In the genomic region with DNA sequence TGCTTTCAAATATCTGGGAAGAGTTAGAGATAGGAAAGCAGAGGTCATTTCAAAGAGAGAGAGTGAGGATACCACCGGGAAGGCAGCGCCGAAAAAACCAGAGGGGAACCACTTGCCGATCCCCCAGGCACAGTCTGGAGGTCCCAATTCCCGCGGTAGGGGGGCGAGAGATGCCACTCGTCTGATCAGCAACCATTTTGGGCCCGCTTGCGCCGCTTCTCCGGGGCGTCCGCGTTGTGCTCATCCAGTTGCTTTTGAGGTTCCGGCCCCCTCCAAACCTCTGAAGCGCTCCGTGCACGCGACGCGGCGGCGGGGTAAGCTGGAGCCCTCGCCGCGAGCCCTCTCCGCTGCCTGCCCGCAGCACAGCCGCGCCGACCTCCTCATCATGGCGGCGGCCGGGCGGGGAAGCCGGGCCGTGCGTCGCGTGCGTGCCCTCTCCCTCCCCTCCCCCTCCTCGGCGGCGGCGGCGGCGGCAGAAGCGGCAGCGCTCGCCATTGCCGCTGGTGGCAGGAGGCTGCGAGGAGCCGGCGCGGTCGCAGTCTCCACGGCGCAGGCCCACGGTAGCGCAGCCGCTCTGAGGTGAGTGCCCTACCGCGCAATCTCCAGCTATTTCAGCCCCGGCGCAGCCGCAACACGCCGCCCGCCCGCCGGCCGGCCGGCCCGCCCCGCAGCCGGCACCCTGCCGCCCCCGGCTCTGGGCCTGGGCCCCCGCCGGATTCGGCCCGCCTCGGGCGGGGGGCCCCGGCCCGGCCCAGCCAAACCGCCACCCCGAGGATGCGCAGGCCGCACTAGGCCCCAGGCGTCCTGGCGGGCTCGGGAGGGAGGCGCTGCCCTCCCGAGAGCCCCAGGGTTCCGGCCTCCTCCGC, we compare ENCODE assay signal across 8 cellular contexts. TPM values are rescaled to one million over a fixed set of nuclear protein-coding genes. Genes with fewer than 3 reads are reported as not detected.
DNase-seq lines count a peak whose midpoint lies in the region; ATAC-seq, FAIRE-seq and TF ChIP-seq lines count a peak whose summit lies in the region.

Gene NRF1, plus strand, starts transcription at position 475 of the 866 bp plus-strand sequence. CDS start 45,632 bp downstream, outside the sequence.

- H3K27ac ChIP-seq in HUES64 (ENCODE audit: low read depth, low read length): peak within 1 kb of the TSS; percentile 98

- H3K4me1 ChIP-seq in HUES64 (ENCODE audit: insufficient read depth, low read length) (peaks cover 9% of the 10 kb centered on the region), mucosa of stomach (ENCODE audit: control insufficient read depth, insufficient read depth, low read length) (peaks cover 4% of the 10 kb centered on the region)

- H3K9me3 ChIP-seq in HUES64 (ENCODE audit: insufficient read depth, low read depth, low read length) (no peaks in the 10 kb centered on the region), mucosa of stomach (ENCODE audit: control insufficient read depth, low read length) (no peaks in the 10 kb centered on the region)

- peak; percentile 86 for TF ChIP-seq POLR2A in erythroblast (IDR thresholded peaks at IDR 0.05; ENCODE audit: low read length)

- H3K36me3 ChIP-seq in HUES64 (ENCODE audit: insufficient read depth, low read length): peaks cover 21% of the 10 kb centered on the region
- no peaks in the 10 kb centered on the region for H3K36me3 ChIP-seq in mucosa of stomach (ENCODE audit: control insufficient read depth, insufficient read depth, low read length)

- H3K9ac ChIP-seq in HUES64 (ENCODE audit: low read depth, low read length): peak within 1 kb of the TSS; percentile 99
- peak within 1 kb of the TSS; percentile 99 for H3K9ac ChIP-seq in mucosa of stomach (ENCODE audit: low read length)

- peak; percentile 62 for DNase-seq in D721Med (ENCODE audit: insufficient read length, low spot score)
- DNase-seq in OCI-M1 (lab: John Stamatoyannopoulos, UW): peak; percentile 87
- DNase-seq in activated T-cell treated with anti-CD3 and anti-CD28 coated beads for 48 hours (ENCODE audit: low read depth): peak; percentile 90
- peak; percentile 90 to 96 for DNase-seq in erythroblast (lab: John Stamatoyannopoulos, UW)
- peak; percentile 92 for DNase-seq in stimulated activated CD8-positive, alpha-beta memory T cell treated with anti-CD3 and anti-CD28 coated beads, Interleukin-4, amount 100 ng/mL, for 48 hours

- no peaks in the 10 kb centered on the region for H3K27me3 ChIP-seq in HUES64 (ENCODE audit: insufficient read depth, low read length)
- no peaks in the 10 kb centered on the region for H3K27me3 ChIP-seq in mucosa of stomach (ENCODE audit: control insufficient read depth, insufficient read depth, low read length)

- TF ChIP-seq CTCF in D721Med (IDR thresholded peaks at IDR 0.05; ENCODE audit: insufficient read depth, missing control alignments): peak; percentile 4

- ATAC-seq in GM21381 (IDR thresholded peaks at IDR 0.05; ENCODE audit: unreplicated experiment): peak; percentile 79

- FAIRE-seq in D721Med (lab: Jason Lieb, UNC): no peak

- under 1% methylated on average over 98 of the region's 98 CpGs for WGBS in HUES64

- peak within 1 kb of the TSS; percentile 80 for H3K4me3 ChIP-seq in HUES64 (ENCODE audit: low read length)
- H3K4me3 ChIP-seq in mucosa of stomach (ENCODE audit: low read length): peak within 1 kb of the TSS; percentile 92

RNA-seq across cellular contexts. Expression of gene NRF1, which starts in this region (rescaled TPM):
- polyA plus RNA-seq in HUES64 (2013, experiment 1 of 2): 13.2 TPM
- 15.0 TPM for polyA plus RNA-seq in HUES64 (2013, experiment 2 of 2)

Comparison
In these comparisons a context has a peak if more than half of its experiments do, and no peak if none do; other contexts are left out.
1. Peak in every context shown above with its lines: DNase-seq, ATAC-seq, H3K4me3 ChIP-seq and H3K27ac ChIP-seq.